ENCODE assay signal across 7 cellular contexts in genomic region chr6:33700391-33701050, GRCh38. TPM values are rescaled to one million over a fixed set of nuclear protein-coding genes. Genes with fewer than 3 reads are reported as not detected.
DNase-seq lines count a peak whose midpoint lies in the region; ATAC-seq, FAIRE-seq and TF ChIP-seq lines count a peak whose summit lies in the region.

No MANE protein-coding gene starts in this region.

- FAIRE-seq in RCC 7860 (lab: Jason Lieb, UNC): no peak

- peaks cover 5% of the 10 kb centered on the region for H3K27me3 Mint-ChIP-seq in glutamatergic neuron (ENCODE audit: unreplicated experiment)

- H3K4me3 Mint-ChIP-seq in glutamatergic neuron (ENCODE audit: unreplicated experiment): no peak overlapping the region

- H3K27ac Mint-ChIP-seq in glutamatergic neuron (ENCODE audit: unreplicated experiment): peak overlapping the region; percentile 77

- H3K4me3 ChIP-seq in retinal pigment epithelial cell (ENCODE audit: low read length): no peak overlapping the region

- peak; percentile 64 for ATAC-seq in HG03354 (IDR thresholded peaks at IDR 0.05; ENCODE audit: poor library complexity, severe bottlenecking, unreplicated experiment)

- TF ChIP-seq CTCF in GM12873 (IDR thresholded peaks at IDR 0.05; ENCODE audit: insufficient read depth, low read depth, low read length, missing control alignments) (peak; percentile 96), glutamatergic neuron (IDR thresholded peaks at IDR 0.05; ENCODE audit: partially characterized antibody, unreplicated experiment) (peak; percentile 78), retinal pigment epithelial cell (conservative IDR thresholded peaks at IDR 0.05; ENCODE audit: low read depth, low read length) (peak; percentile 91)

- no peaks in the 10 kb centered on the region for H3K36me3 Mint-ChIP-seq in glutamatergic neuron (ENCODE audit: unreplicated experiment)

- DNase-seq in RCC 7860 (ENCODE audit: low spot score): peak; percentile 64
- DNase-seq in activated T-helper 9 cell treated with anti-CD3 and anti-CD28 coated beads, Interleukin-2, amount 50 U/mL, for 16 hours (ENCODE audit: low read depth): peak; percentile 56
- DNase-seq in glutamatergic neuron: peak; percentile 84
- no peak for DNase-seq in retinal pigment epithelial cell (ENCODE audit: low read depth)
- no peak for DNase-seq in T1000 (lab: John Stamatoyannopoulos, UW)

- H3K4me1 Mint-ChIP-seq in glutamatergic neuron (ENCODE audit: low read depth, unreplicated experiment): peaks cover 46% of the 10 kb centered on the region

- peaks cover 7% of the 10 kb centered on the region for H3K9me3 Mint-ChIP-seq in glutamatergic neuron (ENCODE audit: unreplicated experiment)

RNA-seq across cellular contexts. Expression of gene UQCC2, which starts 11.0 kb away (rescaled TPM):
- 48.7 TPM for total RNA-seq in glutamatergic neuron (ENCODE audit: unreplicated experiment)

RNA-seq across cellular contexts. Expression of gene IP6K3, which starts 46.2 kb away (rescaled TPM):
- total RNA-seq in glutamatergic neuron (ENCODE audit: unreplicated experiment): 2.7 TPM

Comparison
In these comparisons a context has a peak if more than half of its experiments do, and no peak if none do; other contexts are left out.
1. DNase-seq: peak in RCC 7860 (single experiment), activated T-helper 9 cell treated with anti-CD3 and anti-CD28 coated beads, Interleukin-2, amount 50 U/mL, for 16 hours (single experiment) and glutamatergic neuron (single experiment); none in retinal pigment epithelial cell (single experiment) and T1000 (single experiment).
2. Peak in every context shown above with its lines, with median percentiles within 50 percentile points of each other: CTCF ChIP-seq.